In genomic region chrX:21574793-21575192, GRCh38 we compare ENCODE assay signal across 7 cellular contexts.
"Had no signal": no experiment of that assay in that cellular context is flagged by ENCODE, and none has a peak within 500 bp of the region (broad histone marks: within the 10 kb centered on the region; RNA-seq: fewer than 3 reads in every experiment).

No MANE protein-coding gene starts in this region.

- H3K27me3 Mint-ChIP-seq: IgD-negative memory B cell had no signal

- FAIRE-seq: HepG2 had no signal

- DNase-seq: GM23248, GOT3, H7, HFFc6 had no signal

- H3K27ac Mint-ChIP-seq: HFFc6 had no signal

- H3K4me3 Mint-ChIP-seq: HFFc6 had no signal

- ATAC-seq: HCT116, HepG2 had no signal

- H3K4me1 Mint-ChIP-seq: IgD-negative memory B cell had no signal
